1 cellular context compared by ENCODE assay signal in genomic region chr9:131454028-131454427, GRCh38.
TF ChIP-seq lines count a peak whose summit lies in the region.

No MANE protein-coding gene starts in this region.

TF ChIP-seq in SK-N-SH treated with all-trans-retinoic acid at 6 μM for 48 hours, 23 proteins besides CTCF, POLR2A, EP300 and RAD21:
- no peak for TF ChIP-seq TSHZ2 (CRISPR knock-in tag; IDR thresholded peaks at IDR 0.05)
- TF ChIP-seq GLIS3 (CRISPR knock-in tag; IDR thresholded peaks at IDR 0.05): no peak
- peak; percentile 75 for TF ChIP-seq ZNF8 (CRISPR knock-in tag; IDR thresholded peaks at IDR 0.05)
